15 cellular contexts compared by ENCODE assay signal in genomic region chr10:33703897-33704825, GRCh38.
A peak's percentile ranks its signal among the peaks of the same experiment; 100 is the strongest.
DNase-seq lines count a peak whose midpoint lies in the region; TF ChIP-seq lines count a peak whose summit lies in the region.
"Had no signal": no experiment of that assay in that cellular context is flagged by ENCODE, and none has a peak within 500 bp of the region (broad histone marks: within the 10 kb centered on the region; RNA-seq: fewer than 3 reads in every experiment).

No MANE protein-coding gene starts in this region.

- H3K27ac Mint-ChIP-seq in chondrocyte (ENCODE audit: unreplicated experiment): peak overlapping the region; percentile 56

- no peak for TF ChIP-seq CTCF in cardiac muscle cell (IDR thresholded peaks at IDR 0.05; ENCODE audit: low read depth, low read length)
- no peak for TF ChIP-seq CTCF in right atrium auricular region (IDR thresholded peaks at IDR 0.05)
- TF ChIP-seq CTCF in chondrocyte (IDR thresholded peaks at IDR 0.05): no peak
- TF ChIP-seq CTCF in GM13976 (IDR thresholded peaks at IDR 0.05; ENCODE audit: borderline replicate concordance, control extremely low read depth, extremely low read depth, insufficient read depth, missing control alignments): no peak
- no peak for TF ChIP-seq CTCF in esophagus squamous epithelium (IDR thresholded peaks at IDR 0.05)

- H3K27ac ChIP-seq in cardiac muscle cell: peak overlapping the region; percentile 67
- no peak overlapping the region for H3K27ac ChIP-seq in right atrium auricular region
- no peak overlapping the region for H3K27ac ChIP-seq in esophagus squamous epithelium

- no peak overlapping the region for H3K4me3 Mint-ChIP-seq in chondrocyte (ENCODE audit: unreplicated experiment)

- H3K27me3 Mint-ChIP-seq in chondrocyte (ENCODE audit: low read depth): no peaks in the 10 kb centered on the region

- H3K36me3 ChIP-seq in cardiac muscle cell (no peaks in the 10 kb centered on the region), right atrium auricular region (no peaks in the 10 kb centered on the region), esophagus squamous epithelium (no peaks in the 10 kb centered on the region)

- H3K4me3 ChIP-seq in cardiac muscle cell: no peak overlapping the region
- H3K4me3 ChIP-seq in right atrium auricular region: no peak overlapping the region
- no peak overlapping the region for H3K4me3 ChIP-seq in esophagus squamous epithelium

- no peaks in the 10 kb centered on the region for H3K9me3 Mint-ChIP-seq in chondrocyte (ENCODE audit: low read depth)

- H3K4me1 Mint-ChIP-seq in chondrocyte (ENCODE audit: low read depth): peaks cover 61% of the 10 kb centered on the region

- intact Hi-C loops in esophagus squamous epithelium (cut with DNase I): no loop called here

- in situ Hi-C loops in GM13976 (cut with MboI; ENCODE audit: low sequenced_read_pairs, unreplicated experiment) (no loop called here), KBM-7 (cut with MboI; ENCODE audit: low pct_unique_long_range_greater_than_20kb, low sequenced_read_pairs) (no loop called here)

- no peak for TF ChIP-seq POLR2A in esophagus squamous epithelium (IDR thresholded peaks at IDR 0.05)

- DNase-seq in cardiac muscle cell (ENCODE audit: low read depth in 1 of 2, low spot score in 1 of 2) (peak; percentile 10 to 40), right atrium auricular region (ENCODE audit: low spot score) (no peak), chondrocyte (ENCODE audit: low spot score) (no peak), kidney tubule cell (ENCODE audit: low spot score) (peak; percentile 60), GM13976 (ENCODE audit: low spot score) (no peak), esophagus squamous epithelium (lab: John Stamatoyannopoulos, UW) (no peak), KBM-7 (no peak)
- DNase-seq in NK-92 treated with Interleukin-12 subunit alpha and Interleukin-12 subunit beta, amount 100 ng/mL, for 24 hours (lab: John Stamatoyannopoulos, UW): no peak
- DNase-seq: activated CD8-positive, alpha-beta memory T cell treated with anti-CD3 and anti-CD28 coated beads for 24 hours; activated naive CD4-positive, alpha-beta T cell treated with anti-CD3 and anti-CD28 coated beads, Interleukin-2, amount 50 U/mL, for 16 hours; AML-193; cortex of kidney; DMS79 treated with DMSO at 0.1 percent for 48 hours; RPMI8226; T-helper 9 cell had no signal

- H3K27me3 ChIP-seq in cardiac muscle cell (no peaks in the 10 kb centered on the region), right atrium auricular region (no peaks in the 10 kb centered on the region), esophagus squamous epithelium (no peaks in the 10 kb centered on the region)

- H3K9me3 ChIP-seq in cardiac muscle cell (ENCODE audit: low read depth): no peaks in the 10 kb centered on the region
- no peaks in the 10 kb centered on the region for H3K9me3 ChIP-seq in right atrium auricular region
- no peaks in the 10 kb centered on the region for H3K9me3 ChIP-seq in esophagus squamous epithelium

- no peaks in the 10 kb centered on the region for H3K36me3 Mint-ChIP-seq in chondrocyte (ENCODE audit: low read depth)

- H3K4me1 ChIP-seq in cardiac muscle cell (ENCODE audit: low read depth): peaks cover 14% of the 10 kb centered on the region
- H3K4me1 ChIP-seq in right atrium auricular region: peaks cover 0 to 22% of the 10 kb centered on the region in 2 donors
- H3K4me1 ChIP-seq in esophagus squamous epithelium: peaks cover 0 to 24% (median 3%) of the 10 kb centered on the region in 3 donors

- WGBS in esophagus squamous epithelium, 2 donors: 39 to 41% methylated on average over 3 to 4 of the region's 6 CpGs

Comparison
In these comparisons a context has a peak if more than half of its experiments do, and no peak if none do; other contexts are left out.
1. DNase-seq: peak in cardiac muscle cell (2 of 2) and kidney tubule cell (single experiment); none in right atrium auricular region (single experiment), chondrocyte (single experiment), GM13976 (single experiment), NK-92 treated with Interleukin-12 subunit alpha and Interleukin-12 subunit beta, amount 100 ng/mL, for 24 hours (single experiment), esophagus squamous epithelium (single experiment) and KBM-7 (single experiment).